ENCODE assay signal across 8 cellular contexts in genomic region chr2:226791056-226791486, GRCh38. TPM values are rescaled to one million over a fixed set of nuclear protein-coding genes. Genes with fewer than 3 reads are reported as not detected.
DNase-seq lines count a peak whose midpoint lies in the region; ATAC-seq and TF ChIP-seq lines count a peak whose summit lies in the region.

No MANE protein-coding gene starts in this region.

- no peaks in the 10 kb centered on the region for H3K27me3 ChIP-seq in brain microvascular endothelial cell (replicated peaks)
- H3K27me3 ChIP-seq in SJCRH30 = no peaks in the 10 kb centered on the region

- peaks cover 5% of the 10 kb centered on the region for H3K36me3 ChIP-seq in brain microvascular endothelial cell (replicated peaks)
- peaks cover 92% of the 10 kb centered on the region for H3K36me3 ChIP-seq in SJCRH30

- H3K4me1 ChIP-seq in SJCRH30 = no peaks in the 10 kb centered on the region; the same call in none of the 2 replicates

- peak overlapping the region; percentile 87 for H3K27ac ChIP-seq in brain microvascular endothelial cell
- H3K27ac ChIP-seq in SJCRH30 = no peak overlapping the region

- H3K4me3 ChIP-seq in brain microvascular endothelial cell (ENCODE audit: low read depth, low read length) = peak overlapping the region; percentile 57
- H3K4me3 ChIP-seq in SJCRH30 = no peak overlapping the region

- H3K9me3 ChIP-seq in SJCRH30 (replicated peaks) = peaks cover 9% of the 10 kb centered on the region

- in situ Hi-C loops in brain microvascular endothelial cell (cut with HindIII; ENCODE audit: low pct_ligation_motif_present, low sequenced_read_pairs) = no loop called here

- no peak for TF ChIP-seq CTCF in brain microvascular endothelial cell (IDR thresholded peaks at IDR 0.05; ENCODE audit: low read depth, low read length, missing control alignments)

- ATAC-seq in GM18907 (IDR thresholded peaks at IDR 0.05; ENCODE audit: unreplicated experiment) (peak; percentile 70), HG03066 (IDR thresholded peaks at IDR 0.05; ENCODE audit: low read depth, unreplicated experiment) (peak; percentile 45)

- DNase-seq in COLO668 (lab: John Stamatoyannopoulos, UW; ENCODE audit: unreplicated experiment) (peak; percentile 71), NCI-H526 treated with DMSO at 0.1 percent for 48 hours (lab: John Stamatoyannopoulos, UW) (peak; percentile 60), brain microvascular endothelial cell (peak; percentile 59), inferior parietal cortex (ENCODE audit: extremely low spot score) (peak; percentile 70), SJCRH30 (no peak)
- peak; percentile 21 for DNase-seq in stimulated activated CD8-positive, alpha-beta memory T cell treated with anti-CD3 and anti-CD28 coated beads, Interleukin-12 subunit alpha, Interleukin-12 subunit beta, amount 100 ng/mL, for 24 hours (ENCODE audit: extremely low read depth)

RNA-seq across cellular contexts. Expression of gene IRS1, which starts 8.5 kb away (rescaled TPM):
- total RNA-seq in SJCRH30 (2014; rRNA removed; shearing (Covaris generic)) = 17.6 and 20.9 TPM in 2 replicates

RNA-seq across cellular contexts. Expression of gene RHBDD1, which starts 44.8 kb away (rescaled TPM):
- total RNA-seq in SJCRH30 (2014; rRNA removed; shearing (Covaris generic)) = 1.5 and 2.0 TPM in 2 replicates

Comparison
In these comparisons a context has a peak if more than half of its experiments do, and no peak if none do; other contexts are left out.
1. DNase-seq: peak in COLO668 (single experiment), NCI-H526 treated with DMSO at 0.1 percent for 48 hours (single experiment), brain microvascular endothelial cell (single experiment), inferior parietal cortex (single experiment) and stimulated activated CD8-positive, alpha-beta memory T cell treated with anti-CD3 and anti-CD28 coated beads, Interleukin-12 subunit alpha, Interleukin-12 subunit beta, amount 100 ng/mL, for 24 hours (single experiment); none in SJCRH30 (0 of 2).